17 cellular contexts compared by ENCODE assay signal in genomic region chr16:89775223-89775622, GRCh38. TPM values are rescaled to one million over a fixed set of nuclear protein-coding genes. Genes with fewer than 3 reads are reported as not detected.
A peak's percentile ranks its signal among the peaks of the same experiment; 100 is the strongest.
DNase-seq lines count a peak whose midpoint lies in the region; ATAC-seq, FAIRE-seq and TF ChIP-seq lines count a peak whose summit lies in the region.
"Had no signal": no experiment of that assay in that cellular context is flagged by ENCODE, and none has a peak within 500 bp of the region (broad histone marks: within the 10 kb centered on the region; RNA-seq: fewer than 3 reads in every experiment).

No MANE protein-coding gene starts in this region.

- H3K4me1 ChIP-seq in HepG2 (ENCODE audit: insufficient read depth, low read length) (no peaks in the 10 kb centered on the region), neuronal stem cell (ENCODE audit: control insufficient read depth in 2 of 2, insufficient read depth in 1 of 2, low read depth in 1 of 2, low read length in 2 of 2) (no peaks in the 10 kb centered on the region)
- H3K4me1 ChIP-seq: A549, HAP-1 had no signal

- H3K4me2 ChIP-seq in HepG2 (ENCODE audit: low read depth, low read length) (no peak overlapping the region), neuronal stem cell (ENCODE audit: insufficient read depth, low read length, poor library complexity, severe bottlenecking) (no peak overlapping the region)
- H3K4me2 ChIP-seq: A549 had no signal

- H3K27ac ChIP-seq in HepG2 (ENCODE audit: extremely low read length, insufficient read depth, low read length) (no peak overlapping the region), neuronal stem cell (replicated peaks; ENCODE audit: low read length) (no peak overlapping the region)
- H3K27ac ChIP-seq: 22Rv1, A549 had no signal

- FAIRE-seq in HepG2 (lab: Jason Lieb, UNC): no peak
- FAIRE-seq: A549 had no signal

- H3K27me3 Mint-ChIP-seq in activated naive CD4-positive, alpha-beta T cell treated with anti-CD3 and anti-CD28 coated beads, Interleukin-2, amount 50 U/mL, for 24 hours: no peaks in the 10 kb centered on the region
- no peaks in the 10 kb centered on the region for H3K27me3 Mint-ChIP-seq in progenitor cell of endocrine pancreas
- H3K27me3 Mint-ChIP-seq: CD4-positive, alpha-beta memory T cell had no signal

- H3K4ac ChIP-seq in neuronal stem cell (ENCODE audit: low read length): no peak overlapping the region

- H2BK120ac ChIP-seq in neuronal stem cell (ENCODE audit: low read depth, low read length): no peak overlapping the region

- H3K9me3 Mint-ChIP-seq in activated naive CD4-positive, alpha-beta T cell treated with anti-CD3 and anti-CD28 coated beads, Interleukin-2, amount 50 U/mL, for 24 hours: no peaks in the 10 kb centered on the region
- no peaks in the 10 kb centered on the region for H3K9me3 Mint-ChIP-seq in progenitor cell of endocrine pancreas (ENCODE audit: low read depth)
- H3K9me3 Mint-ChIP-seq: CD14-positive monocyte; CD4-positive, alpha-beta memory T cell had no signal

- BruUV-seq in HepG2 (replicated peaks; lab: Mats Ljungman, UMichigan): no TSS peak

- H3K4me3 Mint-ChIP-seq in activated naive CD4-positive, alpha-beta T cell treated with anti-CD3 and anti-CD28 coated beads, Interleukin-2, amount 50 U/mL, for 24 hours: no peak overlapping the region
- H3K4me3 Mint-ChIP-seq in progenitor cell of endocrine pancreas (ENCODE audit: low read depth): no peak overlapping the region
- H3K4me3 Mint-ChIP-seq: CD14-positive monocyte; CD4-positive, alpha-beta memory T cell had no signal

- no peak overlapping the region for H3K9ac ChIP-seq in HepG2 (ENCODE audit: insufficient read depth, low read depth, low read length)
- no peak overlapping the region for H3K9ac ChIP-seq in neuronal stem cell (ENCODE audit: low read depth, low read length, poor library complexity)

- H3K23ac ChIP-seq in neuronal stem cell (ENCODE audit: low read depth, low read length, poor library complexity): no peak overlapping the region

- H2AFZ ChIP-seq in HepG2 (ENCODE audit: low read length) (no peak overlapping the region), neuronal stem cell (ENCODE audit: low read length) (no peak overlapping the region)

- no peak overlapping the region for H4K91ac ChIP-seq in neuronal stem cell (ENCODE audit: low read depth, low read length, poor library complexity)

- no peak overlapping the region for H2BK12ac ChIP-seq in neuronal stem cell (ENCODE audit: low read length)

- H4K8ac ChIP-seq in neuronal stem cell (ENCODE audit: low read depth, low read length): no peak overlapping the region

- H2BK15ac ChIP-seq in neuronal stem cell (ENCODE audit: low read length): no peak overlapping the region

- ATAC-seq in HepG2: no peak
- ATAC-seq: A549 had no signal

- no peaks in the 10 kb centered on the region for H3K79me1 ChIP-seq in neuronal stem cell (ENCODE audit: low read depth, low read length)

- H3K4me3 ChIP-seq in HepG2 (replicated peaks in 1 of 3; ENCODE audit: insufficient read depth in 1 of 3, low read depth in 2 of 3, low read length in 3 of 3) (no peak overlapping the region), neuronal stem cell (ENCODE audit: low read length in 2 of 2) (no peak overlapping the region)
- H3K4me3 ChIP-seq: A549, HAP-1 had no signal

- H3K4me1 Mint-ChIP-seq in activated naive CD4-positive, alpha-beta T cell treated with anti-CD3 and anti-CD28 coated beads, Interleukin-2, amount 50 U/mL, for 24 hours: no peaks in the 10 kb centered on the region
- H3K4me1 Mint-ChIP-seq in progenitor cell of endocrine pancreas (ENCODE audit: low read depth): no peaks in the 10 kb centered on the region
- H3K4me1 Mint-ChIP-seq: CD14-positive monocyte; CD4-positive, alpha-beta memory T cell had no signal

- H3K18ac ChIP-seq in neuronal stem cell (ENCODE audit: low read length): no peak overlapping the region

- H3K36me3 Mint-ChIP-seq in activated naive CD4-positive, alpha-beta T cell treated with anti-CD3 and anti-CD28 coated beads, Interleukin-2, amount 50 U/mL, for 24 hours: peaks cover 1% of the 10 kb centered on the region
- H3K36me3 Mint-ChIP-seq in progenitor cell of endocrine pancreas (ENCODE audit: insufficient read depth): peaks cover 10% of the 10 kb centered on the region
- H3K36me3 Mint-ChIP-seq: CD4-positive, alpha-beta memory T cell had no signal

- peak overlapping the region; percentile 39 for H3K27ac Mint-ChIP-seq in activated naive CD4-positive, alpha-beta T cell treated with anti-CD3 and anti-CD28 coated beads, Interleukin-2, amount 50 U/mL, for 24 hours
- peak overlapping the region; percentile 52 for H3K27ac Mint-ChIP-seq in progenitor cell of endocrine pancreas

- H2AK5ac ChIP-seq in neuronal stem cell (ENCODE audit: low read depth, low read length): no peak overlapping the region

- TF ChIP-seq EP300 in HepG2 (IDR thresholded peaks at IDR 0.05; ENCODE audit: low read depth in 2 of 2, low read length in 2 of 2) (no peak), HepG2 (CRISPR knock-in tag; IDR thresholded peaks at IDR 0.05; ENCODE audit: borderline replicate concordance) (no peak)

- TF ChIP-seq POLR2A in HepG2 (IDR thresholded peaks at IDR 0.05; ENCODE audit: insufficient read depth in 1 of 2, low read depth in 2 of 2, low read length in 2 of 2): no peak

- H3K14ac ChIP-seq in neuronal stem cell (ENCODE audit: low read length): no peak overlapping the region

- peaks cover 46 to 78% of the 10 kb centered on the region in 2 experiments for H3K36me3 ChIP-seq in HepG2 (replicated peaks in 1 of 2; ENCODE audit: control insufficient read depth in 1 of 2, insufficient read depth in 2 of 2, low read length in 2 of 2)
- H3K36me3 ChIP-seq in neuronal stem cell (replicated peaks in 1 of 2; ENCODE audit: control insufficient read depth in 2 of 2, insufficient read depth in 2 of 2, low read length in 2 of 2): peaks cover 45 to 97% of the 10 kb centered on the region in 2 donors

- intact Hi-C loops in HepG2 (cut with micrococcal nuclease; ENCODE audit: unreplicated experiment): no loop called here

- 97% methylated on average over 13 of the region's 13 CpGs for WGBS in HepG2 (ENCODE audit: low lambda C conversion rate)
- WGBS in neuronal stem cell (ENCODE audit: extremely low coverage in 2 of 2, insufficient read length in 2 of 2, insufficient replicate concordance in 1 of 2), 2 donors: no CpG with 5 or more reads among the region's 13 CpGs

- no peaks in the 10 kb centered on the region for H4K20me1 ChIP-seq in HepG2 (ENCODE audit: insufficient read depth, low read length)

- H3K79me2 ChIP-seq in HepG2 (ENCODE audit: insufficient read depth, low read length): no peaks in the 10 kb centered on the region

- H3K27me3 ChIP-seq in HepG2 (ENCODE audit: control insufficient read depth in 1 of 2, insufficient read depth in 2 of 2, low read length in 2 of 2): no peaks in the 10 kb centered on the region
- H3K27me3 ChIP-seq in neuronal stem cell (ENCODE audit: control insufficient read depth in 3 of 3, insufficient read depth in 3 of 3, low read depth in 1 of 3, low read length in 3 of 3): no peaks in the 10 kb centered on the region

- CTCF ChIA-PET in HepG2 (lab: Yijun Ruan, JAX; ENCODE audit: low intra/inter-chr PET ratio, low total read pairs): no interaction called here

- in situ Hi-C loops in HepG2 (cut with HindIII; ENCODE audit: extremely low pct_ligation_motif_present, low pct_unique_long_range_greater_than_20kb): loop anchor here (5.0 kb wide), 1 partner anchor 68 kb away; no protein-coding TSS in a partner anchor

- no peak overlapping the region for H2BK5ac ChIP-seq in neuronal stem cell (ENCODE audit: low read length)

- TF ChIP-seq CTCF in HepG2 (CRISPR knock-in tag; IDR thresholded peaks at IDR 0.05): no peak
- TF ChIP-seq CTCF in progenitor cell of endocrine pancreas (IDR thresholded peaks at IDR 0.05; ENCODE audit: unreplicated experiment): no peak

- POLR2A ChIA-PET in HepG2 (lab: Yijun Ruan, JAX): no interaction called here

- TF ChIP-seq RAD21 in HepG2 (CRISPR knock-in tag; IDR thresholded peaks at IDR 0.05): no peak

- no peak for DNase-seq in activated naive CD4-positive, alpha-beta T cell treated with Interleukin-2 at 50 U/mL for 16 hours
- DNase-seq in HepG2 (ENCODE audit: low spot score) (no peak), progenitor cell of endocrine pancreas (ENCODE audit: low spot score, unreplicated experiment) (no peak), NCI-H82 (lab: John Stamatoyannopoulos, UW) (no peak), neuronal stem cell (ENCODE audit: low spot score) (no peak)
- DNase-seq: AML-193; CD4-positive, alpha-beta memory T cell; DMS153; DMS79; GDM1; GOT3; KBM-7 had no signal

- H3K9me3 ChIP-seq in HepG2 (ENCODE audit: low read length): no peaks in the 10 kb centered on the region
- H3K9me3 ChIP-seq in neuronal stem cell (replicated peaks in 1 of 2; ENCODE audit: control insufficient read depth in 2 of 2, insufficient read depth in 1 of 2, low read depth in 1 of 2, low read length in 2 of 2): no peaks in the 10 kb centered on the region
- H3K9me3 ChIP-seq: A549, HAP-1 had no signal

RNA-seq across cellular contexts. Expression of gene FANCA, which starts 41.2 kb away (rescaled TPM):
- total RNA-seq in HepG2 (2016; rRNA removed; fragmentation: Illumina TruSeq; extraction: Trizol) (45.7 and 106 TPM in 2 replicates), progenitor cell of endocrine pancreas (74.5 and 81.6 TPM in 2 replicates)
- total RNA-seq in HepG2 (2016; cell fraction: cytosol; rRNA removed; fragmentation: Illumina TruSeq; extraction: Trizol; ENCODE audit: low read depth): 46.6 and 48.3 TPM in 2 replicates
- 43.7 and 101 TPM in 2 replicates for total RNA-seq in HepG2 (2016; cell fraction: insoluble cytoplasmic fraction; rRNA removed; fragmentation: Illumina TruSeq; extraction: Trizol)
- total RNA-seq in HepG2 (2016; cell fraction: membrane; rRNA removed; fragmentation: Illumina TruSeq; extraction: Trizol): 27.1 and 30.3 TPM in 2 replicates
- 179 and 193 TPM in 2 replicates for total RNA-seq in HepG2 (2016; cell fraction: nucleus; rRNA removed; fragmentation: Illumina TruSeq; extraction: Trizol)
- polyA plus RNA-seq in HepG2 (2011; rRNA removed): 77.9 and 88.0 TPM in 2 replicates
- polyA plus RNA-seq in HepG2 (2011; cell fraction: cytosol; rRNA removed): 20.9 and 33.5 TPM in 2 replicates
- 552 and 945 TPM in 2 replicates for polyA plus RNA-seq in HepG2 (2011; cell fraction: nucleus; rRNA removed)
- polyA plus RNA-seq in HepG2 (2012): 51.2 and 57.6 TPM in 2 replicates
- 6.7 and 7.8 TPM in 2 replicates for polyA plus RNA-seq in HepG2 (2016; cell fraction: cytosol; fragmentation: Illumina TruSeq; extraction: Trizol; ENCODE audit: low read depth)
- polyA plus RNA-seq in HepG2 (2016; cell fraction: insoluble cytoplasmic fraction; fragmentation: Illumina TruSeq; extraction: Trizol; ENCODE audit: low read depth): 40.2 and 46.3 TPM in 2 replicates
- polyA plus RNA-seq in HepG2 (2016; cell fraction: membrane; fragmentation: Illumina TruSeq; extraction: Trizol; ENCODE audit: low read depth): 13.5 and 16.8 TPM in 2 replicates
- polyA plus RNA-seq in HepG2 (2016; cell fraction: nucleus; fragmentation: Illumina TruSeq; extraction: Trizol; ENCODE audit: insufficient read depth, low read depth): 471 and 532 TPM in 2 replicates
- polyA minus RNA-seq in HepG2 (2011; rRNA and poly(A)+ RNA removed; ENCODE audit: low replicate concordance): 118 and 216 TPM in 2 replicates
- polyA minus RNA-seq in HepG2 (2011; cell fraction: cytosol; rRNA and poly(A)+ RNA removed): 14.8 and 19.6 TPM in 2 replicates
- 151 and 196 TPM in 2 replicates for polyA minus RNA-seq in HepG2 (2011; cell fraction: nucleus; rRNA and poly(A)+ RNA removed)
- polyA plus RNA-seq in neuronal stem cell (2013, experiment 1 of 2): 18.4 TPM
- polyA plus RNA-seq in neuronal stem cell (2013, experiment 2 of 2): 21.0 TPM

RNA-seq across cellular contexts. Expression of gene SPIRE2, which starts 53.1 kb away (rescaled TPM):
- total RNA-seq in HepG2 (2016; rRNA removed; fragmentation: Illumina TruSeq; extraction: Trizol) (7.6 and 13.3 TPM in 2 replicates), progenitor cell of endocrine pancreas (24.2 TPM in 2 replicates)
- 7.4 and 7.6 TPM in 2 replicates for total RNA-seq in HepG2 (2016; cell fraction: cytosol; rRNA removed; fragmentation: Illumina TruSeq; extraction: Trizol; ENCODE audit: low read depth)
- total RNA-seq in HepG2 (2016; cell fraction: insoluble cytoplasmic fraction; rRNA removed; fragmentation: Illumina TruSeq; extraction: Trizol): 6.9 and 15.0 TPM in 2 replicates
- 13.7 and 13.8 TPM in 2 replicates for total RNA-seq in HepG2 (2016; cell fraction: membrane; rRNA removed; fragmentation: Illumina TruSeq; extraction: Trizol)
- 16.9 and 26.9 TPM in 2 replicates for total RNA-seq in HepG2 (2016; cell fraction: nucleus; rRNA removed; fragmentation: Illumina TruSeq; extraction: Trizol)
- 37.5 and 55.7 TPM in 2 replicates for polyA plus RNA-seq in HepG2 (2011; rRNA removed)
- 29.8 and 35.9 TPM in 2 replicates for polyA plus RNA-seq in HepG2 (2011; cell fraction: cytosol; rRNA removed)
- 186 and 193 TPM in 2 replicates for polyA plus RNA-seq in HepG2 (2011; cell fraction: nucleus; rRNA removed)
- polyA plus RNA-seq in HepG2 (2012): 30.1 and 41.7 TPM in 2 replicates
- polyA plus RNA-seq in HepG2 (2016; cell fraction: cytosol; fragmentation: Illumina TruSeq; extraction: Trizol; ENCODE audit: low read depth): 5.5 and 5.7 TPM in 2 replicates
- 9.8 and 12.7 TPM in 2 replicates for polyA plus RNA-seq in HepG2 (2016; cell fraction: insoluble cytoplasmic fraction; fragmentation: Illumina TruSeq; extraction: Trizol; ENCODE audit: low read depth)
- polyA plus RNA-seq in HepG2 (2016; cell fraction: membrane; fragmentation: Illumina TruSeq; extraction: Trizol; ENCODE audit: low read depth): 11.2 and 11.5 TPM in 2 replicates
- polyA plus RNA-seq in HepG2 (2016; cell fraction: nucleus; fragmentation: Illumina TruSeq; extraction: Trizol; ENCODE audit: insufficient read depth, low read depth): 72.0 and 77.2 TPM in 2 replicates
- 39.8 and 51.7 TPM in 2 replicates for polyA minus RNA-seq in HepG2 (2011; rRNA and poly(A)+ RNA removed; ENCODE audit: low replicate concordance)
- polyA minus RNA-seq in HepG2 (2011; cell fraction: cytosol; rRNA and poly(A)+ RNA removed): 21.2 and 22.1 TPM in 2 replicates
- polyA minus RNA-seq in HepG2 (2011; cell fraction: nucleus; rRNA and poly(A)+ RNA removed): 47.1 and 54.0 TPM in 2 replicates
- 7.0 TPM for polyA plus RNA-seq in neuronal stem cell (2013, experiment 1 of 2)
- 7.0 TPM for polyA plus RNA-seq in neuronal stem cell (2013, experiment 2 of 2)

RNA-seq across cellular contexts. Expression of gene ZNF276, which starts 53.9 kb away (rescaled TPM):
- total RNA-seq in HepG2 (2016; rRNA removed; fragmentation: Illumina TruSeq; extraction: Trizol): 6.8 and 17.7 TPM in 2 replicates
- total RNA-seq in HepG2 (2016; cell fraction: cytosol; rRNA removed; fragmentation: Illumina TruSeq; extraction: Trizol; ENCODE audit: low read depth): 4.4 and 4.7 TPM in 2 replicates
- 4.5 and 15.9 TPM in 2 replicates for total RNA-seq in HepG2 (2016; cell fraction: insoluble cytoplasmic fraction; rRNA removed; fragmentation: Illumina TruSeq; extraction: Trizol)
- total RNA-seq in HepG2 (2016; cell fraction: membrane; rRNA removed; fragmentation: Illumina TruSeq; extraction: Trizol): 5.4 and 8.2 TPM in 2 replicates
- total RNA-seq in HepG2 (2016; cell fraction: nucleus; rRNA removed; fragmentation: Illumina TruSeq; extraction: Trizol): 22.3 and 26.8 TPM in 2 replicates
- 18.0 and 24.3 TPM in 2 replicates for polyA plus RNA-seq in HepG2 (2011; rRNA removed)
- 8.0 and 12.2 TPM in 2 replicates for polyA plus RNA-seq in HepG2 (2011; cell fraction: cytosol; rRNA removed)
- 148 and 167 TPM in 2 replicates for polyA plus RNA-seq in HepG2 (2011; cell fraction: nucleus; rRNA removed)
- polyA plus RNA-seq in HepG2 (2012): 16.1 and 20.0 TPM in 2 replicates
- polyA plus RNA-seq in HepG2 (2016; cell fraction: cytosol; fragmentation: Illumina TruSeq; extraction: Trizol; ENCODE audit: low read depth): 2.3 and 3.4 TPM in 2 replicates
- 7.0 and 9.8 TPM in 2 replicates for polyA plus RNA-seq in HepG2 (2016; cell fraction: insoluble cytoplasmic fraction; fragmentation: Illumina TruSeq; extraction: Trizol; ENCODE audit: low read depth)
- polyA plus RNA-seq in HepG2 (2016; cell fraction: membrane; fragmentation: Illumina TruSeq; extraction: Trizol; ENCODE audit: low read depth): 4.7 and 8.3 TPM in 2 replicates
- polyA plus RNA-seq in HepG2 (2016; cell fraction: nucleus; fragmentation: Illumina TruSeq; extraction: Trizol; ENCODE audit: insufficient read depth, low read depth): 66.1 and 72.8 TPM in 2 replicates
- 14.5 and 22.1 TPM in 2 replicates for polyA minus RNA-seq in HepG2 (2011; rRNA and poly(A)+ RNA removed; ENCODE audit: low replicate concordance)
- polyA minus RNA-seq in HepG2 (2011; cell fraction: cytosol; rRNA and poly(A)+ RNA removed): 4.0 and 6.3 TPM in 2 replicates
- 27.8 and 28.5 TPM in 2 replicates for polyA minus RNA-seq in HepG2 (2011; cell fraction: nucleus; rRNA and poly(A)+ RNA removed)
- 22.5 and 25.0 TPM in 2 replicates for total RNA-seq in progenitor cell of endocrine pancreas
- polyA plus RNA-seq in neuronal stem cell (2013, experiment 1 of 2): 7.1 TPM
- 7.7 TPM for polyA plus RNA-seq in neuronal stem cell (2013, experiment 2 of 2)

RNA-seq across cellular contexts. Expression of gene VPS9D1, which starts 54.5 kb away (rescaled TPM):
- total RNA-seq in HepG2 (2016; rRNA removed; fragmentation: Illumina TruSeq; extraction: Trizol) (3.8 and 10.1 TPM in 2 replicates), progenitor cell of endocrine pancreas (17.4 and 17.9 TPM in 2 replicates)
- 2.4 and 3.2 TPM in 2 replicates for total RNA-seq in HepG2 (2016; cell fraction: cytosol; rRNA removed; fragmentation: Illumina TruSeq; extraction: Trizol; ENCODE audit: low read depth)
- 4.2 and 9.2 TPM in 2 replicates for total RNA-seq in HepG2 (2016; cell fraction: insoluble cytoplasmic fraction; rRNA removed; fragmentation: Illumina TruSeq; extraction: Trizol)
- total RNA-seq in HepG2 (2016; cell fraction: membrane; rRNA removed; fragmentation: Illumina TruSeq; extraction: Trizol): 5.2 and 6.8 TPM in 2 replicates
- total RNA-seq in HepG2 (2016; cell fraction: nucleus; rRNA removed; fragmentation: Illumina TruSeq; extraction: Trizol): 13.1 and 15.5 TPM in 2 replicates
- polyA plus RNA-seq in HepG2 (2011; rRNA removed): 13.2 and 18.6 TPM in 2 replicates
- 4.5 and 5.7 TPM in 2 replicates for polyA plus RNA-seq in HepG2 (2011; cell fraction: cytosol; rRNA removed)
- 111 and 130 TPM in 2 replicates for polyA plus RNA-seq in HepG2 (2011; cell fraction: nucleus; rRNA removed)
- polyA plus RNA-seq in HepG2 (2012): 7.5 and 10.0 TPM in 2 replicates
- 2.5 and 3.3 TPM in 2 replicates for polyA plus RNA-seq in HepG2 (2016; cell fraction: cytosol; fragmentation: Illumina TruSeq; extraction: Trizol; ENCODE audit: low read depth)
- polyA plus RNA-seq in HepG2 (2016; cell fraction: insoluble cytoplasmic fraction; fragmentation: Illumina TruSeq; extraction: Trizol; ENCODE audit: low read depth): 4.6 and 6.5 TPM in 2 replicates
- 5.7 and 6.3 TPM in 2 replicates for polyA plus RNA-seq in HepG2 (2016; cell fraction: membrane; fragmentation: Illumina TruSeq; extraction: Trizol; ENCODE audit: low read depth)
- 51.9 and 55.4 TPM in 2 replicates for polyA plus RNA-seq in HepG2 (2016; cell fraction: nucleus; fragmentation: Illumina TruSeq; extraction: Trizol; ENCODE audit: insufficient read depth, low read depth)
- polyA minus RNA-seq in HepG2 (2011; rRNA and poly(A)+ RNA removed; ENCODE audit: low replicate concordance): 4.4 and 8.1 TPM in 2 replicates
- 2.2 and 5.0 TPM in 2 replicates for polyA minus RNA-seq in HepG2 (2011; cell fraction: cytosol; rRNA and poly(A)+ RNA removed)
- polyA minus RNA-seq in HepG2 (2011; cell fraction: nucleus; rRNA and poly(A)+ RNA removed): 6.8 and 7.5 TPM in 2 replicates
- 5.9 TPM for polyA plus RNA-seq in neuronal stem cell (2013, experiment 1 of 2)
- 6.0 TPM for polyA plus RNA-seq in neuronal stem cell (2013, experiment 2 of 2)
